ENCODE assay signal across 16 cellular contexts in genomic region chr18:23171581-23172156, GRCh38.
"Had no signal": no experiment of that assay in that cellular context is flagged by ENCODE, and none has a peak within 500 bp of the region (broad histone marks: within the 10 kb centered on the region; RNA-seq: fewer than 3 reads in every experiment).

No MANE protein-coding gene starts in this region.

- H3K4me3 Mint-ChIP-seq: nephron had no signal

- H3K9me3 ChIP-seq: heart left ventricle, mucosa of descending colon, neutrophil, sigmoid colon, stomach had no signal

- H3K27ac Mint-ChIP-seq: nephron had no signal

- H3K27ac ChIP-seq: coronary artery, heart left ventricle, neutrophil, sigmoid colon, stomach had no signal

- ATAC-seq: esophagus mucosa, heart left ventricle, left colon, mucosa of descending colon had no signal

- DNase-seq: effector CD8-positive, alpha-beta T cell; heart left ventricle; hippocampal formation; left colon; mammary epithelial cell; mucosa of descending colon; sigmoid colon; stimulated activated CD4-positive, alpha-beta T cell treated with anti-CD3 and anti-CD28 coated beads, Interleukin-12 subunit alpha, Interleukin-12 subunit beta, amount 100 ng/mL, for 4 hours; stimulated activated naive CD4-positive, alpha-beta T cell; stomach; trophoblast cell had no signal

- H3K9me3 Mint-ChIP-seq: nephron had no signal

- H3K4me1 ChIP-seq: sigmoid colon had no signal

- H3K36me3 ChIP-seq: heart left ventricle, neutrophil, sigmoid colon, stomach had no signal

- H3K4me3 ChIP-seq: coronary artery, heart left ventricle, mucosa of descending colon, sigmoid colon, skin epidermis, stomach had no signal

- H3K27me3 ChIP-seq: heart left ventricle, neutrophil, sigmoid colon, stomach had no signal
